ENCODE assay signal across 1 cellular context in the genomic region with DNA sequence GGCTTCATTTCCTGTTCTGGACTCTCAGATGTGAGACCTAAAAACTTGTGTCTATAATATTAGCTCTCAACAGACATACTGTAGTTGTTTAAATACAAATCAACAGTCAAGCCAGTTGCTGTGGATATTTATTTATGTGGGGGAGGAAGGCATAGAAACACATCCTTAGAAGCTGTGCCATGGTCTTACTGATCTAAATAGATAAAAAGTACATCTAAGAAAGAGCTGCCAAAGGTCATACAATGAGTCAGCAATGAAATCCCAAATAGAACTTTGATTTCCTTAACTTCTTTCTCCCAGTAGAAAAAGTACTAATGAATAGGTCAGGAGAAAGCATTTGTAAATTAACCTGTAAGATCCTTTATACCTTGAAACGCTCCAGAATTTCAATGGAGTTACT.
TF ChIP-seq lines count a peak whose summit lies in the region.

No MANE protein-coding gene starts in this region.

TF ChIP-seq in SK-N-SH, 30 proteins besides CTCF, POLR2A, EP300 and RAD21 (continued from another document):
- TF ChIP-seq, protein P1, sequence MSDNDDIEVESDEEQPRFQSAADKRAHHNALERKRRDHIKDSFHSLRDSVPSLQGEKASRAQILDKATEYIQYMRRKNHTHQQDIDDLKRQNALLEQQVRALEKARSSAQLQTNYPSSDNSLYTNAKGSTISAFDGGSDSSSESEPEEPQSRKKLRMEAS (IDR thresholded peaks at IDR 0.05; ENCODE audit: low read depth) = no peak
- TF ChIP-seq NFIC (IDR thresholded peaks at IDR 0.05; ENCODE audit: borderline replicate concordance) (peak; percentile 13; the same call in 1 of the 2 replicates), RXRA (IDR thresholded peaks at IDR 0.05; ENCODE audit: borderline replicate concordance, low read depth) (peak; percentile 70; the same call in 1 of the 2 replicates)
